ENCODE assay signal across 22 cellular contexts in the genomic region with DNA sequence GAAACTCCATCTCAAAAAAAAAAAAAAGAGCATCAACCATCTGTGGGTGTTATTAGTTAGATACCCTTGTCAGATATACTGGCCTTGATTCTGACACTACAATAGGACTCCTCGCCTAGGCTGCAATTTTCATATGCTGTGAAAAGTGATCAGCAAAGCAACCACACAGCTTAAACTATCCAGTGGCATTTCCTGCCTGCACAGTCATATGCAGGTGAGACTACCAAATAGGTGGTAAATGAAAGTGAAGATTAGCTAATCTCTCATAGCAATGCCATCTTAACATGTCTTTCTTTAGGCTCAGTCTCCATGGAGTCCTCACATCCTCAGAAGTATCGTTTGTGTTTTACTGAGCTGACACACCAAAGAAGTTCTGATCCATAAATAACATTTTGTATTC. TPM values are rescaled to one million over a fixed set of nuclear protein-coding genes. Genes with fewer than 3 reads are reported as not detected.
DNase-seq lines count a peak whose midpoint lies in the region; ATAC-seq and TF ChIP-seq lines count a peak whose summit lies in the region.
"Had no signal": no experiment of that assay in that cellular context is flagged by ENCODE, and none has a peak within 500 bp of the region (broad histone marks: within the 10 kb centered on the region; RNA-seq: fewer than 3 reads in every experiment).

No MANE protein-coding gene starts in this region.

- no peak for DNase-seq in activated T-cell treated with anti-CD3 and anti-CD28 coated beads, Interleukin-2, amount 50 U/mL, for 24 hours
- DNase-seq in activated T-cell treated with anti-CD3 and anti-CD28 coated beads for 4 hours, result no peak
- DNase-seq in HFFc6, result no peak
- DNase-seq in activated naive CD8-positive, alpha-beta T cell treated with anti-CD3 and anti-CD28 coated beads, Interleukin-2, amount 50 U/mL, for 24 hours, result no peak
- no peak for DNase-seq in stimulated activated naive CD8-positive, alpha-beta T cell treated with anti-CD3 and anti-CD28 coated beads, Interleukin-15, Interleukin-2, amounts not matched to agents 100 U/mL and 50 U/mL, for 24 hours
- no peak for DNase-seq in vagina (ENCODE audit: extremely low spot score in 2 of 2)
- DNase-seq in Kasumi-1 (lab: John Stamatoyannopoulos, UW), result no peak
- no peak for DNase-seq in G401 (ENCODE audit: low spot score)
- DNase-seq: activated CD4-positive, alpha-beta T cell treated with anti-CD3 and anti-CD28 coated beads for 4 hours; DND-41; gastrocnemius medialis; H7; lower lobe of right lung; natural killer cell; NCI-H187 treated with DMSO at 0.1 percent for 48 hours; NCI-H510A; SJCRH30; spleen; stimulated activated naive B cell treated with anti-CD40 and anti-IgM and Interleukin-4, amounts not matched to agents 10 μg/mL and 1 μg/mL and 100 μg/mL, for 72 hours; uterus had no signal

- no peaks in the 10 kb centered on the region for H3K27me3 ChIP-seq in vagina
- H3K27me3 ChIP-seq: gastrocnemius medialis, SJCRH30, spleen, uterus had no signal

- no peak overlapping the region for H3K4me3 ChIP-seq in vagina
- H3K4me3 ChIP-seq: gastrocnemius medialis, lower lobe of right lung, SJCRH30, spleen, uterus had no signal

- TF ChIP-seq CTCF in HFFc6 (IDR thresholded peaks at IDR 0.05) (no peak), vagina (IDR thresholded peaks at IDR 0.05) (no peak)

- no peak overlapping the region for H3K4me3 Mint-ChIP-seq in activated T-cell treated with anti-CD3 and anti-CD28 coated beads, Interleukin-2, amount 50 U/mL, for 24 hours
- peak overlapping the region; percentile 22; the same call in 1 of the 2 replicates for H3K4me3 Mint-ChIP-seq in HFFc6
- no peak overlapping the region for H3K4me3 Mint-ChIP-seq in activated naive CD8-positive, alpha-beta T cell treated with anti-CD3 and anti-CD28 coated beads, Interleukin-2, amount 50 U/mL, for 24 hours
- H3K4me3 Mint-ChIP-seq: natural killer cell; stimulated activated naive B cell treated with anti-CD40 and anti-IgM and Interleukin-4, amounts not matched to agents 10 μg/mL and 1 μg/mL and 100 μg/mL, for 72 hours had no signal

- peaks cover 30% of the 10 kb centered on the region for H3K4me1 Mint-ChIP-seq in activated T-cell treated with anti-CD3 and anti-CD28 coated beads, Interleukin-2, amount 50 U/mL, for 24 hours (ENCODE audit: low read depth)
- peaks cover 63% of the 10 kb centered on the region for H3K4me1 Mint-ChIP-seq in HFFc6 (ENCODE audit: low read depth)
- H3K4me1 Mint-ChIP-seq in activated naive CD8-positive, alpha-beta T cell treated with anti-CD3 and anti-CD28 coated beads, Interleukin-2, amount 50 U/mL, for 24 hours, result peaks cover 12% of the 10 kb centered on the region

- no peak overlapping the region for H3K27ac ChIP-seq in vagina
- H3K27ac ChIP-seq: C4-2B, gastrocnemius medialis, lower lobe of right lung, SJCRH30, spleen had no signal

- TF ChIP-seq POLR2A in vagina (IDR thresholded peaks at IDR 0.05), result no peak

- H3K9me3 Mint-ChIP-seq in activated T-cell treated with anti-CD3 and anti-CD28 coated beads, Interleukin-2, amount 50 U/mL, for 24 hours, result no peaks in the 10 kb centered on the region
- no peaks in the 10 kb centered on the region for H3K9me3 Mint-ChIP-seq in HFFc6
- H3K9me3 Mint-ChIP-seq in activated naive CD8-positive, alpha-beta T cell treated with anti-CD3 and anti-CD28 coated beads, Interleukin-2, amount 50 U/mL, for 24 hours, result no peaks in the 10 kb centered on the region
- H3K9me3 Mint-ChIP-seq: natural killer cell; stimulated activated naive B cell treated with anti-CD40 and anti-IgM and Interleukin-4, amounts not matched to agents 10 μg/mL and 1 μg/mL and 100 μg/mL, for 72 hours had no signal

- peak overlapping the region; percentile 9 for H3K27ac Mint-ChIP-seq in activated T-cell treated with anti-CD3 and anti-CD28 coated beads, Interleukin-2, amount 50 U/mL, for 24 hours
- peak overlapping the region; percentile 59 for H3K27ac Mint-ChIP-seq in HFFc6
- H3K27ac Mint-ChIP-seq in activated naive CD8-positive, alpha-beta T cell treated with anti-CD3 and anti-CD28 coated beads, Interleukin-2, amount 50 U/mL, for 24 hours, result peak overlapping the region; percentile 9

- H3K9me3 ChIP-seq in vagina, result no peaks in the 10 kb centered on the region
- H3K9me3 ChIP-seq: gastrocnemius medialis, lower lobe of right lung, SJCRH30, spleen, uterus had no signal

- H3K27me3 Mint-ChIP-seq in activated T-cell treated with anti-CD3 and anti-CD28 coated beads, Interleukin-2, amount 50 U/mL, for 24 hours, result no peaks in the 10 kb centered on the region
- H3K27me3 Mint-ChIP-seq in HFFc6 (ENCODE audit: insufficient read depth), result peaks cover 3% of the 10 kb centered on the region
- no peaks in the 10 kb centered on the region for H3K27me3 Mint-ChIP-seq in activated naive CD8-positive, alpha-beta T cell treated with anti-CD3 and anti-CD28 coated beads, Interleukin-2, amount 50 U/mL, for 24 hours
- H3K27me3 Mint-ChIP-seq: progenitor cell of endocrine pancreas; stimulated activated naive B cell treated with anti-CD40 and anti-IgM and Interleukin-4, amounts not matched to agents 10 μg/mL and 1 μg/mL and 100 μg/mL, for 72 hours had no signal

- ATAC-seq in activated naive CD8-positive, alpha-beta T cell treated with anti-CD3 and anti-CD28 coated beads, Interleukin-2, amount 50 U/mL, for 24 hours, result no peak
- peak; percentile 9 for ATAC-seq in stimulated activated naive CD8-positive, alpha-beta T cell treated with anti-CD3 and anti-CD28 coated beads, Interleukin-15, Interleukin-2, amounts not matched to agents 100 U/mL and 50 U/mL, for 24 hours
- ATAC-seq: gastrocnemius medialis; stimulated activated naive B cell treated with anti-CD40 and anti-IgM and Interleukin-4, amounts not matched to agents 10 μg/mL and 1 μg/mL and 100 μg/mL, for 72 hours had no signal

- in situ Hi-C loops in G401 (cut with HindIII; ENCODE audit: low sequenced_read_pairs), result no loop called here

- H3K4me1 ChIP-seq in vagina, result peaks cover 32% of the 10 kb centered on the region
- H3K4me1 ChIP-seq: lower lobe of right lung, SJCRH30 had no signal

- intact Hi-C loops in vagina (cut with DNase I), result no loop called here

- peaks cover 0 to 17% of the 10 kb centered on the region in 2 donors for H3K36me3 ChIP-seq in vagina
- H3K36me3 ChIP-seq: gastrocnemius medialis, SJCRH30, uterus had no signal

- H3K36me3 Mint-ChIP-seq in activated T-cell treated with anti-CD3 and anti-CD28 coated beads, Interleukin-2, amount 50 U/mL, for 24 hours (ENCODE audit: low read depth), result peaks cover 22% of the 10 kb centered on the region
- peaks cover 70% of the 10 kb centered on the region for H3K36me3 Mint-ChIP-seq in HFFc6 (ENCODE audit: low read depth)
- no peaks in the 10 kb centered on the region for H3K36me3 Mint-ChIP-seq in activated naive CD8-positive, alpha-beta T cell treated with anti-CD3 and anti-CD28 coated beads, Interleukin-2, amount 50 U/mL, for 24 hours (ENCODE audit: low read depth)
- H3K36me3 Mint-ChIP-seq: natural killer cell had no signal

RNA-seq across cellular contexts. Expression of a gene that starts 40.8 kb away (rescaled TPM):
- 100 to 1,000 TPM in 2 of 6 experiments, 10 to 100 TPM in 4; 69.2 to 154 (median 80.5) TPM for total RNA-seq in HFFc6 (2021; fragmentation: NEBNext Ultra II Directional; extraction: Animal tissue kit (Norgen Biotek cat#: 25700))
- 76.9 TPM for total RNA-seq in vagina
- 0.31 and 3.7 TPM in 2 replicates for total RNA-seq in G401 (2014; rRNA removed; shearing (Covaris generic))

Comparison
In these comparisons a context has a peak if more than half of its experiments do, and no peak if none do; other contexts are left out.
1. H3K27ac Mint-ChIP-seq: peak in every context shown above with its lines; median percentile 59 in HFFc6; 9 in activated T-cell treated with anti-CD3 and anti-CD28 coated beads, Interleukin-2, amount 50 U/mL, for 24 hours; 9 in activated naive CD8-positive, alpha-beta T cell treated with anti-CD3 and anti-CD28 coated beads, Interleukin-2, amount 50 U/mL, for 24 hours.
2. RNA of a gene that starts 40.8 kb away (total RNA-seq): 69.2 to 154 TPM in HFFc6 and 76.9 TPM in vagina (single experiment); 0.31 to 3.7 TPM in G401; every median in the first group is over 10 times any median in the second.